8 cellular contexts compared by ENCODE assay signal in the genomic region with DNA sequence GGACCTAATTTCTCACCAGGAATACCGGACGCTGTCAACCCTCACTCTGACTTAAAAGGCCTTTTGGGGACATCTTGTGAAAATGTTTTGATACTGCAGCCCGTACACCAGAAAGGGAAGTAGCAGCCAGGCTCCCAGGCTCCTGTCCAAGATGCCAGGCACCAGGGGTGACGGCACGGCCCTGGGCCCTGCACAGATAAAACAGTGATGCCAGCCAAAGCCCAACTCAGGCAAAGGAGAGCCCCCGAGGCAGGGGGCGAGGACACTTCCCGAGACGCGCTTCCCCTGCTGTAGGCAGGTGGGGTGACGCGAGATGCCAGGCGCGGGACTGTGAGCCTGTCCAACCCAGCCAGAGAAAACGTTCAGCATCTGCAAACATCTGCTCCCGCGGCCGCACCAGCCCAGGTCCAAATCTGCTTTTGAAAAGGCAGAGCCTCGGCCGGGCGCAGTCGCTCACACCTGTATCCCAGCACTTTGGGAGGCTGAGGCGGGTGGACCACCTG. TPM values are rescaled to one million over a fixed set of nuclear protein-coding genes. Genes with fewer than 3 reads are reported as not detected.
DNase-seq lines count a peak whose midpoint lies in the region; ATAC-seq and TF ChIP-seq lines count a peak whose summit lies in the region.

No MANE protein-coding gene starts in this region.

- TF ChIP-seq CTCF in H9 (conservative IDR thresholded peaks at IDR 0.05), result peak; percentile 28; the same call in 1 of the 3 replicates
- peak; percentile 52 for TF ChIP-seq CTCF in foreskin keratinocyte (conservative IDR thresholded peaks at IDR 0.05)

- no peaks in the 10 kb centered on the region; the same call in 1 of the 2 replicates for H3K27me3 Mint-ChIP-seq in H9 (ENCODE audit: low read depth)
- no peaks in the 10 kb centered on the region for H3K27me3 Mint-ChIP-seq in stimulated activated naive B cell treated with anti-CD40 and anti-IgM and Interleukin-4, amounts not matched to agents 10 μg/mL and 1 μg/mL and 100 μg/mL, for 72 hours

- H4K8ac ChIP-seq in H9 (replicated peaks; ENCODE audit: insufficient read length, low read depth, low read length), result no peak overlapping the region

- H2BK20ac ChIP-seq in H9 (ENCODE audit: low read depth, low read length, poor library complexity, severe bottlenecking), result no peak overlapping the region

- no peaks in the 10 kb centered on the region for H3K9me3 ChIP-seq in H9 (ENCODE audit: control insufficient read depth, low read depth, low read length)

- no peak overlapping the region for H2BK120ac ChIP-seq in H9 (ENCODE audit: low read depth, low read length, poor library complexity, severe bottlenecking)

- no peaks in the 10 kb centered on the region for H3K9me3 Mint-ChIP-seq in H9
- H3K9me3 Mint-ChIP-seq in stimulated activated naive B cell treated with anti-CD40 and anti-IgM and Interleukin-4, amounts not matched to agents 10 μg/mL and 1 μg/mL and 100 μg/mL, for 72 hours, result peaks cover 0 to 6% of the 10 kb centered on the region in 2 donors
- H3K9me3 Mint-ChIP-seq in stimulated activated effector memory CD8-positive, alpha-beta T cell treated with anti-CD3 and anti-CD28 coated beads, Interleukin-12 subunit alpha, Interleukin-12 subunit beta, amount 100 ng/mL, for 72 hours, result no peaks in the 10 kb centered on the region

- H4K5ac ChIP-seq in H9 (ENCODE audit: insufficient read length, low read depth, low read length), result no peak overlapping the region

- H3K27ac Mint-ChIP-seq in H9, result no peak overlapping the region
- H3K27ac Mint-ChIP-seq in stimulated activated naive B cell treated with anti-CD40 and anti-IgM and Interleukin-4, amounts not matched to agents 10 μg/mL and 1 μg/mL and 100 μg/mL, for 72 hours, result peak overlapping the region; percentile 25
- H3K27ac Mint-ChIP-seq in stimulated activated effector memory CD8-positive, alpha-beta T cell treated with anti-CD3 and anti-CD28 coated beads, Interleukin-12 subunit alpha, Interleukin-12 subunit beta, amount 100 ng/mL, for 72 hours, result no peak overlapping the region

- H2BK15ac ChIP-seq in H9 (ENCODE audit: low read depth, low read length), result no peak overlapping the region

- H3K27me3 ChIP-seq in H9 (ENCODE audit: insufficient read depth, low read length) (no peaks in the 10 kb centered on the region), foreskin keratinocyte (no peaks in the 10 kb centered on the region)

- DNase-seq in H9 (no peak), RKO (ENCODE audit: low spot score) (peak; percentile 18), foreskin keratinocyte (no peak), epidermal melanocyte (ENCODE audit: insufficient read length, low spot score) (no peak), LoVo (ENCODE audit: low spot score) (no peak)
- DNase-seq in stimulated activated naive B cell treated with anti-CD40 and anti-IgM and Interleukin-4, amounts not matched to agents 10 μg/mL and 1 μg/mL and 100 μg/mL, for 72 hours, result no peak
- DNase-seq in stimulated activated effector memory CD8-positive, alpha-beta T cell treated with anti-CD3 and anti-CD28 coated beads, Interleukin-12 subunit alpha, Interleukin-12 subunit beta, amount 100 ng/mL, for 72 hours (ENCODE audit: low spot score in 2 of 2), result no peak

- H3K4me1 ChIP-seq in H9 (ENCODE audit: insufficient read depth, low read length) (no peaks in the 10 kb centered on the region), foreskin keratinocyte (no peaks in the 10 kb centered on the region)

- H3K4me2 ChIP-seq in H9 (ENCODE audit: insufficient read depth, insufficient read length, low read length), result no peak overlapping the region

- WGBS in H9 (ENCODE audit: extremely low coverage, insufficient read length, low lambda C conversion rate), result no CpG with 5 or more reads among the region's 23 CpGs

- no peak overlapping the region for H3K4ac ChIP-seq in H9 (ENCODE audit: low read depth, low read length)

- H3K79me2 ChIP-seq in H9 (ENCODE audit: insufficient read depth, low read length), result no peaks in the 10 kb centered on the region

- no peak overlapping the region for H3K9ac ChIP-seq in H9 (ENCODE audit: extremely low read depth, insufficient read length, low read length)

- H3K23ac ChIP-seq in H9 (ENCODE audit: insufficient read length, low read depth, low read length), result no peak overlapping the region

- H3K4me1 Mint-ChIP-seq in H9, result no peaks in the 10 kb centered on the region
- H3K4me1 Mint-ChIP-seq in stimulated activated naive B cell treated with anti-CD40 and anti-IgM and Interleukin-4, amounts not matched to agents 10 μg/mL and 1 μg/mL and 100 μg/mL, for 72 hours, result peaks cover 13 to 27% of the 10 kb centered on the region in 2 donors
- H3K4me1 Mint-ChIP-seq in stimulated activated effector memory CD8-positive, alpha-beta T cell treated with anti-CD3 and anti-CD28 coated beads, Interleukin-12 subunit alpha, Interleukin-12 subunit beta, amount 100 ng/mL, for 72 hours, result no peaks in the 10 kb centered on the region

- no peaks in the 10 kb centered on the region for H3K79me1 ChIP-seq in H9 (ENCODE audit: insufficient read depth, low read depth, low read length, poor library complexity, severe bottlenecking)

- ATAC-seq in foreskin keratinocyte, result no peak
- ATAC-seq in stimulated activated naive B cell treated with anti-CD40 and anti-IgM and Interleukin-4, amounts not matched to agents 10 μg/mL and 1 μg/mL and 100 μg/mL, for 72 hours (replicated peaks), result peak; percentile 35 to 43
- ATAC-seq in stimulated activated effector memory CD8-positive, alpha-beta T cell treated with anti-CD3 and anti-CD28 coated beads, Interleukin-12 subunit alpha, Interleukin-12 subunit beta, amount 100 ng/mL, for 72 hours, result no peak
- no peak for ATAC-seq in GM18907 (IDR thresholded peaks at IDR 0.05; ENCODE audit: unreplicated experiment)

- no peaks in the 10 kb centered on the region for H3K36me3 Mint-ChIP-seq in H9 (ENCODE audit: insufficient read depth in 1 of 3, low read depth in 3 of 3)
- peaks cover 0 to 17% of the 10 kb centered on the region in 2 donors for H3K36me3 Mint-ChIP-seq in stimulated activated naive B cell treated with anti-CD40 and anti-IgM and Interleukin-4, amounts not matched to agents 10 μg/mL and 1 μg/mL and 100 μg/mL, for 72 hours
- no peaks in the 10 kb centered on the region for H3K36me3 Mint-ChIP-seq in stimulated activated effector memory CD8-positive, alpha-beta T cell treated with anti-CD3 and anti-CD28 coated beads, Interleukin-12 subunit alpha, Interleukin-12 subunit beta, amount 100 ng/mL, for 72 hours

- H3K56ac ChIP-seq in H9 (ENCODE audit: insufficient read length, low read depth, low read length), result no peak overlapping the region

- H2AFZ ChIP-seq in H9 (ENCODE audit: low read length), result no peak overlapping the region

- no peak overlapping the region for H3K18ac ChIP-seq in H9 (ENCODE audit: insufficient read length, low read depth, low read length)

- H3K14ac ChIP-seq in H9 (ENCODE audit: insufficient read depth, low read length), result no peak overlapping the region

- no peaks in the 10 kb centered on the region for H4K20me1 ChIP-seq in H9 (ENCODE audit: control insufficient read depth, insufficient read depth, insufficient read length)

- no peak overlapping the region for H3T11ph ChIP-seq in H9 (ENCODE audit: low read length)

- no peak overlapping the region for H2BK5ac ChIP-seq in H9 (ENCODE audit: insufficient read length, low read length)

- no peak overlapping the region for H2BK12ac ChIP-seq in H9 (ENCODE audit: insufficient read length, low read depth, low read length)

- no peak overlapping the region for H3K4me3 Mint-ChIP-seq in H9
- H3K4me3 Mint-ChIP-seq in stimulated activated naive B cell treated with anti-CD40 and anti-IgM and Interleukin-4, amounts not matched to agents 10 μg/mL and 1 μg/mL and 100 μg/mL, for 72 hours, result no peak overlapping the region
- no peak overlapping the region for H3K4me3 Mint-ChIP-seq in stimulated activated effector memory CD8-positive, alpha-beta T cell treated with anti-CD3 and anti-CD28 coated beads, Interleukin-12 subunit alpha, Interleukin-12 subunit beta, amount 100 ng/mL, for 72 hours

- H4K91ac ChIP-seq in H9 (ENCODE audit: insufficient read length, low read depth, low read length), result no peak overlapping the region

- H2AK5ac ChIP-seq in H9 (ENCODE audit: insufficient read length, low read length), result no peak overlapping the region

- no peaks in the 10 kb centered on the region for H3K23me2 ChIP-seq in H9 (ENCODE audit: insufficient read length, low read depth, low read length, poor library complexity, severe bottlenecking)

- H3K27ac ChIP-seq in H9 (ENCODE audit: insufficient read length, low read depth, low read length) (no peak overlapping the region), foreskin keratinocyte (no peak overlapping the region)

RNA-seq across cellular contexts. Expression of a gene that starts 15.7 kb away (rescaled TPM):
- 11.1 and 13.7 TPM in 2 replicates for total RNA-seq in H9 (2021)
- 19.9 and 22.2 TPM in 2 replicates for total RNA-seq in foreskin keratinocyte
- 22.9 and 25.1 TPM in 2 replicates for polyA plus RNA-seq in foreskin keratinocyte

RNA-seq across cellular contexts. Expression of a gene that starts 56.4 kb away (rescaled TPM):
- total RNA-seq in H9 (2021), result 0.22 TPM in 1 of 2 replicates, not detected in the other
- total RNA-seq in foreskin keratinocyte, result 0.07 TPM in 1 of 2 replicates, not detected in the other
- polyA plus RNA-seq in foreskin keratinocyte, result 0.03 and 0.07 TPM in 2 replicates

Comparison
In these comparisons a context has a peak if more than half of its experiments do, and no peak if none do; other contexts are left out.
1. ATAC-seq: peak in stimulated activated naive B cell treated with anti-CD40 and anti-IgM and Interleukin-4, amounts not matched to agents 10 μg/mL and 1 μg/mL and 100 μg/mL, for 72 hours (2 of 2); none in foreskin keratinocyte (single experiment), stimulated activated effector memory CD8-positive, alpha-beta T cell treated with anti-CD3 and anti-CD28 coated beads, Interleukin-12 subunit alpha, Interleukin-12 subunit beta, amount 100 ng/mL, for 72 hours (single experiment) and GM18907 (single experiment).